ENCODE assay signal across 12 cellular contexts in the genomic region with DNA sequence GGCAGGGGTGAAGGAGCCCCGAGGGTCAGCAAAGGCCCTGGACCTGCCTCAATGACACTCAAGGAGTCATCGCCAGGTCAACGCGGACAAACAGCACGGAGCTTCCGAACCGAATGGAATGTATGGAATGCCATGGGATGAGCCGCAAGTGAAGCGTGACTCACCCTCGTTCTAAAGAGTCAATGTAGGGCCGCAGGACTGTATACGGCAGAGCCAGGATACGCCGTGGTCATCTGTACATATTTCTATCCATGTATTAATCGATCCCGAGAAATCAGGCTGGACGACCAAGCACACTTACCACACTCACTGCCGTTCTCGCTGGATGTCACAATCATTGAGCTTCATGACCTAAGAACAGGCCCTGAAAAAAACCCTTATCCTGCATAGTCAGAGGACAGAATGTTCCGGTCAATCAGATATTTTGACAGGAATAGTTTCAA.
DNase-seq lines count a peak whose midpoint lies in the region; TF ChIP-seq lines count a peak whose summit lies in the region.
"Had no signal": no experiment of that assay in that cellular context is flagged by ENCODE, and none has a peak within 500 bp of the region (broad histone marks: within the 10 kb centered on the region; RNA-seq: fewer than 3 reads in every experiment).

No MANE protein-coding gene starts in this region.

- H3K27me3 ChIP-seq in HAP-1 (ENCODE audit: low read depth) = no peaks in the 10 kb centered on the region

- H3K4me1 ChIP-seq in HAP-1 = peaks cover 9% of the 10 kb centered on the region

- in situ Hi-C loops in HAP-1 (cut with MboI; ENCODE audit: low sequenced_read_pairs) = no loop called here

- DNase-seq in HAP-1 (ENCODE audit: low spot score in 2 of 2) = peak; percentile 12 to 57
- peak; percentile 75 for DNase-seq in iPS DF 19.7 (ENCODE audit: low read depth, low spot score)
- DNase-seq in skeletal muscle cell (ENCODE audit: low read depth) = peak; percentile 91
- DNase-seq in NCI-H2227 (lab: John Stamatoyannopoulos, UW; ENCODE audit: unreplicated experiment) = no peak
- DNase-seq in activated CD4-positive, alpha-beta T cell treated with anti-CD3 and anti-CD28 coated beads, Interleukin-2, amount 50 U/mL, for 4 hours = no peak
- no peak for DNase-seq in DMS79 treated with DMSO at 0.1 percent for 48 hours (lab: John Stamatoyannopoulos, UW)
- DNase-seq in COR-L47 (lab: John Stamatoyannopoulos, UW) = no peak
- DNase-seq: effector memory CD4-positive, alpha-beta T cell; NCI-H1436; SHP77; stimulated activated CD4-positive, alpha-beta T cell treated with anti-CD3 and anti-CD28 coated beads, Interleukin-4, amount 100 ng/mL, for 4 hours had no signal

- TF ChIP-seq CTCF in WI38 (IDR thresholded peaks at IDR 0.05; ENCODE audit: low read depth, low read length) = no peak

- no peaks in the 10 kb centered on the region for H3K9me3 ChIP-seq in HAP-1

- H3K36me3 ChIP-seq in HAP-1 (replicated peaks) = no peaks in the 10 kb centered on the region

- H3K4me3 ChIP-seq in HAP-1 = no peak overlapping the region
- H3K4me3 ChIP-seq in WI38 (ENCODE audit: low read depth, low read length) = peak overlapping the region; percentile 15
- H3K4me3 ChIP-seq in skeletal muscle cell (ENCODE audit: low read depth, low read length) = no peak overlapping the region

Comparison
In these comparisons a context has a peak if more than half of its experiments do, and no peak if none do; other contexts are left out.
1. DNase-seq: peak in HAP-1 (2 of 2), iPS DF 19.7 (single experiment) and skeletal muscle cell (single experiment); none in NCI-H2227 (single experiment), activated CD4-positive, alpha-beta T cell treated with anti-CD3 and anti-CD28 coated beads, Interleukin-2, amount 50 U/mL, for 4 hours (0 of 2), DMS79 treated with DMSO at 0.1 percent for 48 hours (single experiment) and COR-L47 (single experiment).